9 cellular contexts compared by ENCODE assay signal in genomic region chr7:108497082-108497725, GRCh38. TPM values are rescaled to one million over a fixed set of nuclear protein-coding genes. Genes with fewer than 3 reads are reported as not detected.
DNase-seq lines count a peak whose midpoint lies in the region; ATAC-seq and TF ChIP-seq lines count a peak whose summit lies in the region.
"Had no signal": no experiment of that assay in that cellular context is flagged by ENCODE, and none has a peak within 500 bp of the region (broad histone marks: within the 10 kb centered on the region; RNA-seq: fewer than 3 reads in every experiment).

No MANE protein-coding gene starts in this region.

- H3K4me1 ChIP-seq in ascending aorta: no peaks in the 10 kb centered on the region
- no peaks in the 10 kb centered on the region for H3K4me1 ChIP-seq in iPS DF 6.9 (ENCODE audit: control insufficient read depth, insufficient read depth, low read length)

- H3K36me3 ChIP-seq in ascending aorta: peaks cover 28 to 36% of the 10 kb centered on the region in 2 donors
- 0 out of 2 replicates have a peak, but pooled peaks cover 5% of the 10 kb centered on the region for H3K36me3 ChIP-seq in iPS DF 6.9 (ENCODE audit: control insufficient read depth, insufficient read depth, low read length)

- no peak overlapping the region for H3K4me3 ChIP-seq in LNCaP clone FGC (ENCODE audit: low read depth, low read length)
- no peak overlapping the region for H3K4me3 ChIP-seq in ascending aorta
- no peak overlapping the region for H3K4me3 ChIP-seq in iPS DF 6.9 (ENCODE audit: low read length)

- H3K9me3 ChIP-seq in ascending aorta (no peaks in the 10 kb centered on the region), iPS DF 6.9 (ENCODE audit: control insufficient read depth, insufficient read depth, low read length) (no peaks in the 10 kb centered on the region)

- DNase-seq in DMS79 treated with DMSO at 0.1 percent for 48 hours (lab: John Stamatoyannopoulos, UW): peak; percentile 79
- DNase-seq in LNCaP clone FGC (ENCODE audit: low read depth): peak; percentile 26
- DNase-seq in RPMI8226: peak; percentile 81
- DNase-seq in ascending aorta (ENCODE audit: low spot score in 2 of 2): no peak
- peak; percentile 22 for DNase-seq in iPS DF 6.9 (ENCODE audit: low read depth, low spot score)
- DNase-seq in stimulated activated CD4-positive, alpha-beta T cell treated with anti-CD3 and anti-CD28 coated beads, Interleukin-1b, Interleukin-23, amount 100 ng/mL, for 24 hours (ENCODE audit: low read depth in 4 of 4, low spot score in 1 of 4): peak; percentile 7 to 20 (median 13)
- no peak for DNase-seq in OCI-M2 (lab: John Stamatoyannopoulos, UW; ENCODE audit: unreplicated experiment)
- DNase-seq: activated naive CD8-positive, alpha-beta T cell treated with anti-CD3 and anti-CD28 coated beads, Interleukin-2, amount 10 ng/mL, durations not matched to agents 7 days and 5 days had no signal

- intact Hi-C loops in ascending aorta (cut with DNase I): loop anchor here (5.0 kb wide), 1 partner anchor 315 kb away; no protein-coding TSS in a partner anchor

- ATAC-seq in GM21576 (IDR thresholded peaks at IDR 0.05; ENCODE audit: unreplicated experiment): peak; percentile 78

- no peaks in the 10 kb centered on the region for H3K27me3 ChIP-seq in ascending aorta
- no peaks in the 10 kb centered on the region for H3K27me3 ChIP-seq in iPS DF 6.9 (ENCODE audit: control insufficient read depth, insufficient read depth, low read length)

- H3K27ac ChIP-seq in ascending aorta: no peak overlapping the region
- H3K27ac ChIP-seq in iPS DF 6.9 (ENCODE audit: low read length): no peak overlapping the region

- WGBS in iPS DF 6.9 (ENCODE audit: insufficient coverage, insufficient read length): no CpG with 5 or more reads among the region's 3 CpGs

- peak; percentile 79 for TF ChIP-seq CTCF in LNCaP clone FGC (IDR thresholded peaks at IDR 0.05; ENCODE audit: control insufficient read depth, extremely low read depth, insufficient read depth)
- peak; percentile 52 to 79 (median 79) for TF ChIP-seq CTCF in ascending aorta (IDR thresholded peaks at IDR 0.05)

RNA-seq across cellular contexts. Expression of gene PNPLA8, which starts 28.7 kb away (rescaled TPM):
- total RNA-seq in ascending aorta: 4.4 TPM

RNA-seq across cellular contexts. Expression of gene NRCAM, which starts 41.0 kb away (rescaled TPM):
- 0.53 TPM for total RNA-seq in ascending aorta

Comparison
In these comparisons a context has a peak if more than half of its experiments do, and no peak if none do; other contexts are left out.
1. DNase-seq: peak in DMS79 treated with DMSO at 0.1 percent for 48 hours (single experiment), LNCaP clone FGC (single experiment), RPMI8226 (single experiment), iPS DF 6.9 (single experiment) and stimulated activated CD4-positive, alpha-beta T cell treated with anti-CD3 and anti-CD28 coated beads, Interleukin-1b, Interleukin-23, amount 100 ng/mL, for 24 hours (4 of 4); none in ascending aorta (0 of 2) and OCI-M2 (single experiment).